Comparison of ENCODE assay signal across 8 cellular contexts in genomic region chr2:196260546-196260945, GRCh38.
DNase-seq lines count a peak whose midpoint lies in the region; ATAC-seq, FAIRE-seq and TF ChIP-seq lines count a peak whose summit lies in the region.

No MANE protein-coding gene starts in this region.

- no peaks in the 10 kb centered on the region for H3K36me3 Mint-ChIP-seq in activated T-cell treated with anti-CD3 and anti-CD28 coated beads, Interleukin-2, amount 50 U/mL, for 4 hours (ENCODE audit: insufficient read depth)
- H3K36me3 Mint-ChIP-seq in activated CD4-positive, alpha-beta memory T cell treated with anti-CD3 and anti-CD28 coated beads, Interleukin-2, amount 10 ng/mL, durations not matched to agents 7 days and 5 days (ENCODE audit: low read depth): peaks cover 28% of the 10 kb centered on the region

- peaks cover 16% of the 10 kb centered on the region for H3K4me1 ChIP-seq in suprapubic skin

- no peaks in the 10 kb centered on the region for H3K27me3 Mint-ChIP-seq in activated T-cell treated with anti-CD3 and anti-CD28 coated beads, Interleukin-2, amount 50 U/mL, for 4 hours (ENCODE audit: low read depth)
- no peaks in the 10 kb centered on the region for H3K27me3 Mint-ChIP-seq in activated CD4-positive, alpha-beta memory T cell treated with anti-CD3 and anti-CD28 coated beads, Interleukin-2, amount 10 ng/mL, durations not matched to agents 7 days and 5 days

- no peak for TF ChIP-seq EP300 in suprapubic skin (IDR thresholded peaks at IDR 0.05)

- WGBS in suprapubic skin: 84% methylated on average over 5 of the region's 5 CpGs

- peak overlapping the region; percentile 10 for H3K27ac ChIP-seq in suprapubic skin

- H3K9me3 Mint-ChIP-seq in activated T-cell treated with anti-CD3 and anti-CD28 coated beads, Interleukin-2, amount 50 U/mL, for 4 hours: no peaks in the 10 kb centered on the region
- H3K9me3 Mint-ChIP-seq in activated CD4-positive, alpha-beta memory T cell treated with anti-CD3 and anti-CD28 coated beads, Interleukin-2, amount 10 ng/mL, durations not matched to agents 7 days and 5 days: peaks cover 10% of the 10 kb centered on the region

- peak overlapping the region; percentile 91 for H3K27ac Mint-ChIP-seq in activated CD4-positive, alpha-beta memory T cell treated with anti-CD3 and anti-CD28 coated beads, Interleukin-2, amount 10 ng/mL, durations not matched to agents 7 days and 5 days

- H3K4me1 Mint-ChIP-seq in activated T-cell treated with anti-CD3 and anti-CD28 coated beads, Interleukin-2, amount 50 U/mL, for 4 hours (ENCODE audit: low read depth): peaks cover 76% of the 10 kb centered on the region
- peaks cover 72% of the 10 kb centered on the region for H3K4me1 Mint-ChIP-seq in activated CD4-positive, alpha-beta memory T cell treated with anti-CD3 and anti-CD28 coated beads, Interleukin-2, amount 10 ng/mL, durations not matched to agents 7 days and 5 days

- H3K4me3 ChIP-seq in suprapubic skin: no peak overlapping the region

- TF ChIP-seq CTCF in suprapubic skin (IDR thresholded peaks at IDR 0.05): no peak

- FAIRE-seq in islet of Langerhans (lab: Jason Lieb, UNC): peak; percentile 47

- H3K36me3 ChIP-seq in suprapubic skin: no peaks in the 10 kb centered on the region

- POLR2A ChIA-PET in activated CD4-positive, alpha-beta memory T cell treated with anti-CD3 and anti-CD28 coated beads, Interleukin-2, amount 10 ng/mL, durations not matched to agents 7 days and 5 days (lab: Charles Lee): interaction anchor here (0.9 to 7.6 kb wide), 29 partner anchors 9 to 727 kb away, joined by 3 to 343 read pairs (median 9); partner anchors contain the start of gene STK17B

- no peaks in the 10 kb centered on the region for H3K27me3 ChIP-seq in suprapubic skin

- peak; percentile 6 to 16 for ATAC-seq in activated T-cell treated with anti-CD3 and anti-CD28 coated beads, Interleukin-2, amount 50 U/mL, for 4 hours
- no peak for ATAC-seq in HG03565 (IDR thresholded peaks at IDR 0.05; ENCODE audit: unreplicated experiment)
- no peak for ATAC-seq in GM18520 (IDR thresholded peaks at IDR 0.05; ENCODE audit: unreplicated experiment)

- peak overlapping the region; percentile 78 for H3K4me3 Mint-ChIP-seq in activated T-cell treated with anti-CD3 and anti-CD28 coated beads, Interleukin-2, amount 50 U/mL, for 4 hours
- peak overlapping the region; percentile 77 for H3K4me3 Mint-ChIP-seq in activated CD4-positive, alpha-beta memory T cell treated with anti-CD3 and anti-CD28 coated beads, Interleukin-2, amount 10 ng/mL, durations not matched to agents 7 days and 5 days

- H3K9me3 ChIP-seq in suprapubic skin: no peaks in the 10 kb centered on the region

- no peak for TF ChIP-seq POLR2A in suprapubic skin (IDR thresholded peaks at IDR 0.05)

- no peak for DNase-seq in activated T-cell treated with anti-CD3 and anti-CD28 coated beads, Interleukin-2, amount 50 U/mL, for 4 hours
- no peak for DNase-seq in activated T-cell treated with anti-CD3 and anti-CD28 coated beads, Interleukin-2, amount 50 U/mL, for 1 hour
- no peak for DNase-seq in activated CD4-positive, alpha-beta memory T cell treated with anti-CD3 and anti-CD28 coated beads, Interleukin-2, amount 10 ng/mL, durations not matched to agents 7 days and 5 days
- DNase-seq in suprapubic skin (ENCODE audit: low spot score in 2 of 2): no peak
- no peak for DNase-seq in NK-92 (lab: John Stamatoyannopoulos, UW; ENCODE audit: unreplicated experiment)

- CTCF ChIA-PET in activated CD4-positive, alpha-beta memory T cell treated with anti-CD3 and anti-CD28 coated beads, Interleukin-2, amount 10 ng/mL, durations not matched to agents 7 days and 5 days (lab: Charles Lee): interaction anchor here (0.9 to 5.9 kb wide), 13 partner anchors 12 to 192 kb away, joined by 3 to 61 read pairs (median 8); partner anchors contain the start of genes DNAH7 and STK17B

Comparison
In these comparisons a context has a peak if more than half of its experiments do, and no peak if none do; other contexts are left out.
1. ATAC-seq: peak in activated T-cell treated with anti-CD3 and anti-CD28 coated beads, Interleukin-2, amount 50 U/mL, for 4 hours (2 of 2); none in HG03565 (single experiment) and GM18520 (single experiment).